7 cellular contexts compared by ENCODE assay signal in the genomic region with DNA sequence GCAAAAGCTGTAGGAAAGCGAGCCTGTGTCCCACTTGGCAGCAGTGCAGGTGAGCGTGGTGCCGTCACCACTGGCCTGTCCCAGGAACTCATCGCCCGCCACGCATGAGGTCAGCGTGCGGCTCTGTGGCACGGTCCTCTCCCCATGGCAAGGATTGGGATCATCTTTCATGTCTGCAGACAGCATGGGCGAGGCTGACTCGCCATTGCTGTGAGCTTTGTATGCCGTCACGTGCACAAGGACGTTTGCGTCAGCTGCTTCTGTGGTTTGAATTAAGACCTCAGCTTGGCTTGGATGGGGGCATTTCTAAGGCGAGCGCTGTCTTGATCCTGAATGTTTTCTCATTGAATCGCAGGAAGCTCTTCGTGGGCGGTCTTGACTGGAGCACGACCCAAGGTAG. TPM values are rescaled to one million over a fixed set of nuclear protein-coding genes. Genes with fewer than 3 reads are reported as not detected.
DNase-seq lines count a peak whose midpoint lies in the region; ATAC-seq, FAIRE-seq and TF ChIP-seq lines count a peak whose summit lies in the region.
"Had no signal": no experiment of that assay in that cellular context is flagged by ENCODE, and none has a peak within 500 bp of the region (broad histone marks: within the 10 kb centered on the region; RNA-seq: fewer than 3 reads in every experiment).

No MANE protein-coding gene starts in this region.

- peaks cover 52% of the 10 kb centered on the region for H3K4me1 Mint-ChIP-seq in brain

- peak overlapping the region; percentile 35 for H4K8ac ChIP-seq in mesenchymal stem cell (ENCODE audit: low read length)

- H3K27ac ChIP-seq in mesenchymal stem cell (ENCODE audit: low read length, poor library complexity, severe bottlenecking): no peak overlapping the region

- H3K36me3 ChIP-seq in mesenchymal stem cell (ENCODE audit: control insufficient read depth in 1 of 2, insufficient read depth in 2 of 2, low read depth in 1 of 2, low read length in 2 of 2): peaks cover 50 to 72% of the 10 kb centered on the region in 2 experiments

- H3K4me2 ChIP-seq in mesenchymal stem cell (ENCODE audit: low read length, poor library complexity, severe bottlenecking): no peak overlapping the region

- H3K9ac ChIP-seq in mesenchymal stem cell (ENCODE audit: low read length): peak overlapping the region; percentile 85

- H3K14ac ChIP-seq in mesenchymal stem cell (ENCODE audit: low read length in 2 of 2): no peak overlapping the region

- peaks cover 8% of the 10 kb centered on the region for H3K79me1 ChIP-seq in mesenchymal stem cell (replicated peaks; ENCODE audit: low read length, poor library complexity, severe bottlenecking)

- H3K27me3 ChIP-seq in mesenchymal stem cell (ENCODE audit: control insufficient read depth in 1 of 2, insufficient read depth in 1 of 2, low read length in 2 of 2): no peaks in the 10 kb centered on the region
- H3K27me3 ChIP-seq: BE2C had no signal

- peak overlapping the region; percentile 73 for H4K91ac ChIP-seq in mesenchymal stem cell (ENCODE audit: low read length)

- H2AK5ac ChIP-seq in mesenchymal stem cell (ENCODE audit: low read length, severe bottlenecking): no peak overlapping the region

- peak overlapping the region in 1 of 2 experiments; percentile 7 for H2BK12ac ChIP-seq in mesenchymal stem cell (ENCODE audit: low read length in 2 of 2)

- WGBS in mesenchymal stem cell: 94% methylated on average over 21 of the region's 21 CpGs

- H3K27ac Mint-ChIP-seq in brain: peak overlapping the region; percentile 57 to 95 (median 92)

- H3K9me3 ChIP-seq in mesenchymal stem cell (ENCODE audit: control insufficient read depth, low read length): no peaks in the 10 kb centered on the region
- H3K9me3 ChIP-seq: BE2C had no signal

- no peak overlapping the region for H2BK15ac ChIP-seq in mesenchymal stem cell (ENCODE audit: low read depth, poor library complexity, severe bottlenecking)

- ATAC-seq in HG02973 (IDR thresholded peaks at IDR 0.05; ENCODE audit: unreplicated experiment): no peak

- TF ChIP-seq CTCF in AG10803 (conservative IDR thresholded peaks at IDR 0.05; ENCODE audit: low read length) (no peak), brain (conservative IDR thresholded peaks at IDR 0.05) (no peak)

- H3K27me3 Mint-ChIP-seq in brain: no peaks in the 10 kb centered on the region

- peaks cover 24% of the 10 kb centered on the region for H3K36me3 Mint-ChIP-seq in brain

- H3K23ac ChIP-seq in mesenchymal stem cell (ENCODE audit: low read length in 2 of 2): no peak overlapping the region

- H2BK5ac ChIP-seq in mesenchymal stem cell (ENCODE audit: low read depth, low read length, poor library complexity, severe bottlenecking): no peak overlapping the region

- peak overlapping the region in 1 of 2 experiments; percentile 15 for H3K18ac ChIP-seq in mesenchymal stem cell (ENCODE audit: low read depth in 1 of 2, low read length in 2 of 2)

- no peak overlapping the region for H2AFZ ChIP-seq in mesenchymal stem cell (ENCODE audit: low read depth, low read length)

- no peaks in the 10 kb centered on the region for H3K9me3 Mint-ChIP-seq in brain

- H3K4ac ChIP-seq in mesenchymal stem cell (ENCODE audit: low read depth in 1 of 2, low read length in 2 of 2): no peak overlapping the region

- no peak for FAIRE-seq in frontal cortex (lab: Jason Lieb, UNC)

- peaks cover 52% of the 10 kb centered on the region for H3K4me1 ChIP-seq in mesenchymal stem cell (ENCODE audit: control insufficient read depth, insufficient read depth, low read depth, low read length)

- DNase-seq in AG10803 (ENCODE audit: low read depth): peak; percentile 69
- no peak for DNase-seq in mesenchymal stem cell
- DNase-seq in frontal cortex (ENCODE audit: low spot score in 2 of 2): no peak
- no peak for DNase-seq in SW 1271 (lab: John Stamatoyannopoulos, UW)
- DNase-seq: BE2C had no signal

- peak overlapping the region; percentile 78 for H2BK120ac ChIP-seq in mesenchymal stem cell (ENCODE audit: low read depth, low read length)

- H3K4me3 ChIP-seq in AG10803 (ENCODE audit: low read length) (no peak overlapping the region), mesenchymal stem cell (ENCODE audit: insufficient read depth in 1 of 2, low read depth in 1 of 2, low read length in 2 of 2) (peak overlapping the region in 1 of 2 experiments; percentile 19)

- peak overlapping the region in 4 of 5 experiments; percentile 15 to 56 (median 26) for H3K4me3 Mint-ChIP-seq in brain

RNA-seq across cellular contexts. Expression of gene DAZAP1, which starts 9.8 kb away (rescaled TPM):
- 81.4 TPM for polyA plus RNA-seq in brain (ENCODE audit: insufficient read depth, low read depth, low replicate concordance)
- polyA plus RNA-seq in mesenchymal stem cell (2013, experiment 1 of 2): 65.2 TPM
- polyA plus RNA-seq in mesenchymal stem cell (2013, experiment 2 of 2): 66.2 TPM
- 43.6 TPM for total RNA-seq in frontal cortex

RNA-seq across cellular contexts. Expression of gene GAMT, which starts 15.8 kb away (rescaled TPM):
- polyA plus RNA-seq in brain (ENCODE audit: insufficient read depth, low read depth, low replicate concordance): 146 TPM
- polyA plus RNA-seq in mesenchymal stem cell (2013, experiment 1 of 2): 33.5 TPM
- polyA plus RNA-seq in mesenchymal stem cell (2013, experiment 2 of 2): 34.5 TPM
- 15.5 TPM for total RNA-seq in frontal cortex

RNA-seq across cellular contexts. Expression of gene RPS15, which starts 21.1 kb away (rescaled TPM):
- polyA plus RNA-seq in brain (ENCODE audit: insufficient read depth, low read depth, low replicate concordance): 3,425 TPM
- polyA plus RNA-seq in mesenchymal stem cell (2013, experiment 1 of 2): 2,213 TPM
- 2,093 TPM for polyA plus RNA-seq in mesenchymal stem cell (2013, experiment 2 of 2)
- total RNA-seq in frontal cortex: 276 TPM

RNA-seq across cellular contexts. Expression of gene APC2, which starts 32.8 kb away (rescaled TPM):
- polyA plus RNA-seq in brain (ENCODE audit: insufficient read depth, low read depth, low replicate concordance): 69.7 TPM
- 0.23 TPM for polyA plus RNA-seq in mesenchymal stem cell (2013, experiment 1 of 2)
- 0.23 TPM for polyA plus RNA-seq in mesenchymal stem cell (2013, experiment 2 of 2)
- total RNA-seq in frontal cortex: 116 TPM

RNA-seq across cellular contexts. Expression of gene NDUFS7, which starts 33.4 kb away (rescaled TPM):
- polyA plus RNA-seq in brain (ENCODE audit: insufficient read depth, low read depth, low replicate concordance): 275 TPM
- 54.3 TPM for polyA plus RNA-seq in mesenchymal stem cell (2013, experiment 1 of 2)
- polyA plus RNA-seq in mesenchymal stem cell (2013, experiment 2 of 2): 52.4 TPM
- 27.7 TPM for total RNA-seq in frontal cortex
